27 cellular contexts compared by ENCODE assay signal in genomic region chr6:11534561-11534960, GRCh38.
"Had no signal": no experiment of that assay in that cellular context is flagged by ENCODE, and none has a peak within 500 bp of the region (broad histone marks: within the 10 kb centered on the region; RNA-seq: fewer than 3 reads in every experiment).

No MANE protein-coding gene starts in this region.

- H3K36me3 ChIP-seq: left ventricle myocardium inferior, lower lobe of right lung, stomach, tibial artery, upper lobe of right lung, uterus had no signal

- H3K9me3 Mint-ChIP-seq: effector memory CD8-positive, alpha-beta T cell; immature natural killer cell; naive thymus-derived CD8-positive, alpha-beta T cell had no signal

- ATAC-seq: effector memory CD8-positive, alpha-beta T cell; left colon; lower lobe of right lung; naive thymus-derived CD8-positive, alpha-beta T cell; psoas muscle; right cardiac atrium; upper lobe of right lung had no signal

- DNase-seq: cerebellar nuclear complex; cortex of kidney; effector memory CD8-positive, alpha-beta T cell; hypothalamus; immature natural killer cell; islet precursor cell; kidney glomerular epithelial cell; left colon; left ventricle myocardium inferior; lower lobe of right lung; naive thymus-derived CD8-positive, alpha-beta T cell; nucleus accumbens; psoas muscle; right cardiac atrium; stimulated activated CD4-positive, alpha-beta T cell treated with anti-CD3 and anti-CD28 coated beads, Interleukin-15, amount 100 ng/mL, for 24 hours; stimulated activated CD4-positive, alpha-beta T cell treated with anti-CD3 and anti-CD28 coated beads, Interleukin-2, amount 100 ng/mL, for 48 hours; stimulated activated CD8-positive, alpha-beta memory T cell treated with anti-CD3 and anti-CD28 coated beads, Interleukin-4, amount 100 ng/mL, for 48 hours; stimulated activated naive CD4-positive, alpha-beta T cell; stomach; substantia nigra; testis; tibial artery; upper lobe of right lung; uterus had no signal

- H3K4me3 ChIP-seq: left ventricle myocardium inferior, lower lobe of right lung, psoas muscle, skin epidermis, stomach, testis, tibial artery, upper lobe of right lung, uterus had no signal

- H3K27ac Mint-ChIP-seq: effector memory CD8-positive, alpha-beta T cell; immature natural killer cell had no signal

- H3K9me3 ChIP-seq: left ventricle myocardium inferior, lower lobe of right lung, psoas muscle, stomach, testis, tibial artery, upper lobe of right lung, uterus had no signal

- H3K27me3 ChIP-seq: stomach, testis, tibial artery, upper lobe of right lung, uterus had no signal

- H3K36me3 Mint-ChIP-seq: immature natural killer cell; naive thymus-derived CD8-positive, alpha-beta T cell had no signal

- FAIRE-seq: endometrium, frontal cortex had no signal

- H3K4me3 Mint-ChIP-seq: effector memory CD8-positive, alpha-beta T cell; immature natural killer cell; naive thymus-derived CD8-positive, alpha-beta T cell had no signal

- H3K27ac ChIP-seq: left ventricle myocardium inferior, lower lobe of right lung, psoas muscle, skin epidermis, stomach, testis, tibial artery, upper lobe of right lung, uterus had no signal
